26 cellular contexts compared by ENCODE assay signal in the genomic region with DNA sequence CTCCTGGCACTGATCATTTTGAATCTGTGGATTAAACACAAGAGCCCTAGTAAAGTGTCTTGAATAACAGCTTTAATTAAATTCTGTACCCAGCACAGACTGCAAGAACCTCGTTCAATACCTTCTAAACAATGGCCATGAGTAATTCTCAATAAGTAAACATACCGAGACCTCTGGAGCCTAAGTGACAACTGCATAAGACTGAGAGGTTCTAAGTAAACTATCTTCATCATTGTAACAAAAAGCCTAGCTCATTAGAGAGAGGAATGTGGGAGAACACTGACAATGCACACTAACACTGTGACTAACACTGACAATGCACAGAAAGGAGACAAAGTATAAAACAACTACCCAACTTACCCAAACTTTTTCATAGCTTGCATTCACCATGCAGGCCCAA.
DNase-seq lines count a peak whose midpoint lies in the region; ATAC-seq, FAIRE-seq and TF ChIP-seq lines count a peak whose summit lies in the region.
"Had no signal": no experiment of that assay in that cellular context is flagged by ENCODE, and none has a peak within 500 bp of the region (broad histone marks: within the 10 kb centered on the region; RNA-seq: fewer than 3 reads in every experiment).

No MANE protein-coding gene starts in this region.

- no peaks in the 10 kb centered on the region for H3K36me3 ChIP-seq in astrocyte (ENCODE audit: insufficient read depth, low read length)
- H3K36me3 ChIP-seq: BLaER1 treated with 17β-estradiol and CSF1 and Interleukin-3, amounts not matched to agents 10 nM and 100 nM; HAP-1 had no signal

- H2AFZ ChIP-seq in astrocyte (ENCODE audit: low read depth, low read length) = no peak overlapping the region

- H3K27ac ChIP-seq in astrocyte (ENCODE audit: low read depth, low read length) = no peak overlapping the region
- H3K27ac ChIP-seq: BLaER1 treated with 17β-estradiol and CSF1 and Interleukin-3, amounts not matched to agents 10 nM and 100 nM; testis had no signal

- no peaks in the 10 kb centered on the region for H4K20me1 ChIP-seq in astrocyte (ENCODE audit: insufficient read depth, low read length)
- H4K20me1 ChIP-seq: BLaER1 treated with 17β-estradiol and CSF1 and Interleukin-3, amounts not matched to agents 10 nM and 100 nM had no signal

- no peak for TF ChIP-seq CTCF in astrocyte (IDR thresholded peaks at IDR 0.05; ENCODE audit: insufficient read depth, low read depth, low read length)

- no peaks in the 10 kb centered on the region for H3K27me3 ChIP-seq in astrocyte (ENCODE audit: insufficient read depth, low read length)
- H3K27me3 ChIP-seq: BLaER1 treated with 17β-estradiol and CSF1 and Interleukin-3, amounts not matched to agents 10 nM and 100 nM; testis had no signal

- no peak for ATAC-seq in HG02885 (IDR thresholded peaks at IDR 0.05; ENCODE audit: poor library complexity, unreplicated experiment)
- no peak for ATAC-seq in GM21723 (IDR thresholded peaks at IDR 0.05; ENCODE audit: unreplicated experiment)
- ATAC-seq: activated CD4-positive, CD25-positive, alpha-beta regulatory T cell treated with anti-CD3 and anti-CD28 coated beads, Interleukin-2, amount 50 U/mL, for 24 hours; GM12878; stimulated activated effector memory CD8-positive, alpha-beta T cell treated with anti-CD3 and anti-CD28 coated beads, Interleukin-12 subunit alpha, Interleukin-12 subunit beta, amount 100 ng/mL, for 72 hours had no signal

- H3K4me1 Mint-ChIP-seq in astrocyte (ENCODE audit: low read depth, unreplicated experiment) = peaks cover 4% of the 10 kb centered on the region
- H3K4me1 Mint-ChIP-seq: activated CD4-positive, alpha-beta memory T cell treated with anti-CD3 and anti-CD28 coated beads, Interleukin-2, amount 10 ng/mL, durations not matched to agents 7 days and 5 days; stimulated activated effector memory CD8-positive, alpha-beta T cell treated with anti-CD3 and anti-CD28 coated beads, Interleukin-12 subunit alpha, Interleukin-12 subunit beta, amount 100 ng/mL, for 72 hours had no signal

- no peak for FAIRE-seq in astrocyte (lab: Jason Lieb, UNC)
- FAIRE-seq: colon, GM12878, urothelium cell line had no signal

- H3K36me3 Mint-ChIP-seq in astrocyte (ENCODE audit: low read depth, unreplicated experiment) = no peaks in the 10 kb centered on the region
- H3K36me3 Mint-ChIP-seq: stimulated activated effector memory CD8-positive, alpha-beta T cell treated with anti-CD3 and anti-CD28 coated beads, Interleukin-12 subunit alpha, Interleukin-12 subunit beta, amount 100 ng/mL, for 72 hours had no signal

- peak overlapping the region; percentile 14 for H3K27ac Mint-ChIP-seq in astrocyte (ENCODE audit: unreplicated experiment)
- H3K27ac Mint-ChIP-seq: activated CD4-positive, alpha-beta memory T cell treated with anti-CD3 and anti-CD28 coated beads, Interleukin-2, amount 10 ng/mL, durations not matched to agents 7 days and 5 days; stimulated activated effector memory CD8-positive, alpha-beta T cell treated with anti-CD3 and anti-CD28 coated beads, Interleukin-12 subunit alpha, Interleukin-12 subunit beta, amount 100 ng/mL, for 72 hours had no signal

- H3K4me2 ChIP-seq in astrocyte (ENCODE audit: low read length) = no peak overlapping the region
- H3K4me2 ChIP-seq: BLaER1 treated with 17β-estradiol and CSF1 and Interleukin-3, amounts not matched to agents 10 nM and 100 nM; smooth muscle cell had no signal

- DNase-seq in LHCN-M2 (ENCODE audit: low read depth) = peak; percentile 2
- DNase-seq in astrocyte (ENCODE audit: low read depth) = no peak
- peak; percentile 73 for DNase-seq in globus pallidus (ENCODE audit: low spot score)
- peak; percentile 38 for DNase-seq in putamen (ENCODE audit: low spot score)
- no peak for DNase-seq in T-helper 1 cell
- DNase-seq: activated CD4-positive, alpha-beta memory T cell treated with anti-CD3 and anti-CD28 coated beads, Interleukin-2, amount 10 ng/mL, durations not matched to agents 7 days and 5 days; activated effector memory CD4-positive, alpha-beta T cell treated with Interleukin-2 at 50 U/mL for 16 hours; COR-L47; islet precursor cell; Karpas-422; NCI-H187 treated with DMSO at 0.1 percent for 48 hours; NCI-H345; NCI-H82; retina; stimulated activated CD4-positive, alpha-beta T cell treated with anti-CD3 and anti-CD28 coated beads, Interleukin-2, amount 100 ng/mL, for 48 hours; testis had no signal

- H3K9ac ChIP-seq in astrocyte (ENCODE audit: low read length) = no peak overlapping the region
- H3K9ac ChIP-seq: BLaER1 treated with 17β-estradiol and CSF1 and Interleukin-3, amounts not matched to agents 10 nM and 100 nM had no signal

- H3K4me1 ChIP-seq in astrocyte (ENCODE audit: insufficient read depth, low read length) = no peaks in the 10 kb centered on the region
- H3K4me1 ChIP-seq: BLaER1 treated with 17β-estradiol and CSF1 and Interleukin-3, amounts not matched to agents 10 nM and 100 nM; testis had no signal

- H3K4me3 Mint-ChIP-seq in astrocyte (ENCODE audit: unreplicated experiment) = no peak overlapping the region
- H3K4me3 Mint-ChIP-seq: activated CD4-positive, alpha-beta memory T cell treated with anti-CD3 and anti-CD28 coated beads, Interleukin-2, amount 10 ng/mL, durations not matched to agents 7 days and 5 days; stimulated activated effector memory CD8-positive, alpha-beta T cell treated with anti-CD3 and anti-CD28 coated beads, Interleukin-12 subunit alpha, Interleukin-12 subunit beta, amount 100 ng/mL, for 72 hours had no signal

- no peak overlapping the region for H3K4me3 ChIP-seq in astrocyte (ENCODE audit: insufficient read depth, low read depth, low read length)
- H3K4me3 ChIP-seq: BLaER1 treated with 17β-estradiol and CSF1 and Interleukin-3, amounts not matched to agents 10 nM and 100 nM; GM12878; HAP-1; smooth muscle cell; testis had no signal

- H3K27me3 Mint-ChIP-seq in astrocyte (ENCODE audit: low read depth, unreplicated experiment) = no peaks in the 10 kb centered on the region
- H3K27me3 Mint-ChIP-seq: activated CD4-positive, alpha-beta memory T cell treated with anti-CD3 and anti-CD28 coated beads, Interleukin-2, amount 10 ng/mL, durations not matched to agents 7 days and 5 days had no signal

- no peaks in the 10 kb centered on the region for H3K9me3 Mint-ChIP-seq in astrocyte (ENCODE audit: unreplicated experiment)
- H3K9me3 Mint-ChIP-seq: activated CD4-positive, alpha-beta memory T cell treated with anti-CD3 and anti-CD28 coated beads, Interleukin-2, amount 10 ng/mL, durations not matched to agents 7 days and 5 days; stimulated activated effector memory CD8-positive, alpha-beta T cell treated with anti-CD3 and anti-CD28 coated beads, Interleukin-12 subunit alpha, Interleukin-12 subunit beta, amount 100 ng/mL, for 72 hours had no signal

- H3K79me2 ChIP-seq in astrocyte (ENCODE audit: insufficient read depth, low read length) = no peaks in the 10 kb centered on the region

- no peaks in the 10 kb centered on the region for H3K9me3 ChIP-seq in astrocyte (ENCODE audit: insufficient read depth, low read depth, low read length)
- H3K9me3 ChIP-seq: BLaER1 treated with 17β-estradiol and CSF1 and Interleukin-3, amounts not matched to agents 10 nM and 100 nM; HAP-1; testis had no signal

Comparison
In these comparisons a context has a peak if more than half of its experiments do, and no peak if none do; other contexts are left out.
1. DNase-seq: peak in LHCN-M2 (single experiment), globus pallidus (single experiment) and putamen (single experiment); none in astrocyte (single experiment) and T-helper 1 cell (0 of 5).